In genomic region chr5:134527156-134527960, GRCh38 we compare ENCODE assay signal across 8 cellular contexts. TPM values are rescaled to one million over a fixed set of nuclear protein-coding genes. Genes with fewer than 3 reads are reported as not detected.
DNase-seq lines count a peak whose midpoint lies in the region; ATAC-seq lines count a peak whose summit lies in the region.

No MANE protein-coding gene starts in this region.

- peaks cover 24 to 48% (median 46%) of the 10 kb centered on the region in 11 experiments; a peak in 20 of 22 replicates for H4K20me1 ChIP-seq in BLaER1 treated with 17β-estradiol and CSF1 and Interleukin-3, amounts not matched to agents 10 nM and 100 nM

- H3K9ac ChIP-seq in BLaER1 treated with 17β-estradiol and CSF1 and Interleukin-3, amounts not matched to agents 10 nM and 100 nM, result peak overlapping the region; percentile 91 to 98 (median 94)
- peak overlapping the region; percentile 98 for H3K9ac ChIP-seq in mesendoderm (ENCODE audit: low read length)

- H2BK120ac ChIP-seq in mesendoderm (ENCODE audit: low read depth, low read length), result peak overlapping the region; percentile 69

- H3K4me3 ChIP-seq in BLaER1 treated with 17β-estradiol and CSF1 and Interleukin-3, amounts not matched to agents 10 nM and 100 nM, result peak overlapping the region; percentile 79 to 97 (median 90)
- peak overlapping the region; percentile 86 for H3K4me3 ChIP-seq in mesendoderm (ENCODE audit: low read length)

- no peak overlapping the region for H4K5ac ChIP-seq in mesendoderm (ENCODE audit: low read length)

- no peaks in the 10 kb centered on the region for H3K9me3 ChIP-seq in BLaER1 treated with 17β-estradiol and CSF1 and Interleukin-3, amounts not matched to agents 10 nM and 100 nM (replicated peaks in 1 of 11)

- peak overlapping the region; percentile 93 to 94 for H3K4me3 Mint-ChIP-seq in effector memory CD8-positive, alpha-beta T cell

- peak; percentile 77 for DNase-seq in NCI-H82 treated with DMSO at 0.1 percent for 48 hours (lab: John Stamatoyannopoulos, UW; ENCODE audit: unreplicated experiment)
- peak; percentile 56 to 79 (median 76) for DNase-seq in activated CD8-positive, alpha-beta memory T cell treated with anti-CD3 and anti-CD28 coated beads for 48 hours (ENCODE audit: low read depth in 2 of 3, low spot score in 2 of 3)
- DNase-seq in effector memory CD8-positive, alpha-beta T cell, result peak; percentile 56 to 63 (median 58)
- peak; percentile 98 for DNase-seq in mesendoderm
- DNase-seq in stimulated activated CD8-positive, alpha-beta memory T cell treated with anti-CD3 and anti-CD28 coated beads, Interleukin-12 subunit alpha, Interleukin-12 subunit beta, amount 100 ng/mL, for 4 hours (ENCODE audit: low read depth), result peak; percentile 68

- peaks cover 42 to 46% of the 10 kb centered on the region in 2 donors for H3K4me1 Mint-ChIP-seq in effector memory CD8-positive, alpha-beta T cell (ENCODE audit: low read depth in 2 of 2)

- H3K79me1 ChIP-seq in mesendoderm (ENCODE audit: low read length), result peaks cover 8% of the 10 kb centered on the region

- peaks cover 52% of the 10 kb centered on the region for H3K79me2 ChIP-seq in mesendoderm (ENCODE audit: control insufficient read depth, insufficient read depth, low read length)

- H3K23ac ChIP-seq in mesendoderm (ENCODE audit: low read length), result no peak overlapping the region

- H2BK5ac ChIP-seq in mesendoderm (ENCODE audit: low read length), result peak overlapping the region; percentile 98

- 0 out of 22 replicates have a peak, but pooled peaks cover 0 to 5% (median 0%) of the 10 kb centered on the region in 11 experiments for H3K36me3 ChIP-seq in BLaER1 treated with 17β-estradiol and CSF1 and Interleukin-3, amounts not matched to agents 10 nM and 100 nM
- no peaks in the 10 kb centered on the region for H3K36me3 ChIP-seq in mesendoderm (ENCODE audit: control insufficient read depth, insufficient read depth, low read length)

- no peaks in the 10 kb centered on the region for H3K27me3 Mint-ChIP-seq in effector memory CD8-positive, alpha-beta T cell

- peaks cover 59% of the 10 kb centered on the region for H3K36me3 Mint-ChIP-seq in effector memory CD8-positive, alpha-beta T cell (ENCODE audit: insufficient read depth)

- ATAC-seq in GM19328 (IDR thresholded peaks at IDR 0.05; ENCODE audit: unreplicated experiment) (peak; percentile 38), HG03520 (IDR thresholded peaks at IDR 0.05; ENCODE audit: unreplicated experiment) (peak; percentile 39)
- ATAC-seq in effector memory CD8-positive, alpha-beta T cell (replicated peaks), result peak; percentile 25

- peak overlapping the region; percentile 99 for H3K56ac ChIP-seq in mesendoderm (ENCODE audit: low read length)

- H3K4me1 ChIP-seq in BLaER1 treated with 17β-estradiol and CSF1 and Interleukin-3, amounts not matched to agents 10 nM and 100 nM, result peaks cover 46 to 66% (median 58%) of the 10 kb centered on the region in 10 experiments
- peaks cover 26% of the 10 kb centered on the region for H3K4me1 ChIP-seq in mesendoderm (ENCODE audit: control insufficient read depth, low read depth, low read length)

- peak overlapping the region; percentile 44 for H3K4ac ChIP-seq in mesendoderm (ENCODE audit: low read depth, low read length)

- no peaks in the 10 kb centered on the region for H3K9me3 Mint-ChIP-seq in effector memory CD8-positive, alpha-beta T cell

- H3K27me3 ChIP-seq in BLaER1 treated with 17β-estradiol and CSF1 and Interleukin-3, amounts not matched to agents 10 nM and 100 nM, result no peaks in the 10 kb centered on the region
- H3K27me3 ChIP-seq in mesendoderm (ENCODE audit: insufficient read depth, low read length, poor library complexity), result no peaks in the 10 kb centered on the region

- WGBS in mesendoderm (ENCODE audit: extremely low coverage, insufficient coverage, low lambda C conversion rate), result no CpG with 5 or more reads among the region's 57 CpGs

- peak overlapping the region; percentile 65 for H2AK5ac ChIP-seq in mesendoderm (ENCODE audit: low read length)

- peak overlapping the region in 10 of 11 experiments; percentile 86 to 99 (median 96); a peak in 21 of 22 replicates for H3K27ac ChIP-seq in BLaER1 treated with 17β-estradiol and CSF1 and Interleukin-3, amounts not matched to agents 10 nM and 100 nM
- H3K27ac ChIP-seq in mesendoderm (ENCODE audit: low read depth, low read length), result peak overlapping the region; percentile 99

- peak overlapping the region; percentile 94 to 99 for H3K27ac Mint-ChIP-seq in effector memory CD8-positive, alpha-beta T cell

- H2BK15ac ChIP-seq in mesendoderm (replicated peaks; ENCODE audit: low read depth), result no peak overlapping the region

- H3K18ac ChIP-seq in mesendoderm (ENCODE audit: low read length), result peak overlapping the region; percentile 84

- peak overlapping the region; percentile 86 to 99 (median 98) for H3K4me2 ChIP-seq in BLaER1 treated with 17β-estradiol and CSF1 and Interleukin-3, amounts not matched to agents 10 nM and 100 nM
- peak overlapping the region; percentile 97 for H3K4me2 ChIP-seq in mesendoderm (ENCODE audit: low read length)

- H4K8ac ChIP-seq in mesendoderm (ENCODE audit: low read depth, low read length), result no peak overlapping the region

RNA-seq across cellular contexts. Expression of gene JADE2, which starts 1.9 kb away (rescaled TPM):
- polyA plus RNA-seq in mesendoderm (2013, experiment 1 of 2), result 36.2 TPM
- polyA plus RNA-seq in mesendoderm (2013, experiment 2 of 2), result 36.7 TPM

Comparison
In these comparisons a context has a peak if more than half of its experiments do, and no peak if none do; other contexts are left out.
1. Peak in every context shown above with its lines: DNase-seq, ATAC-seq, H3K4me3 ChIP-seq and H3K27ac ChIP-seq.